8 cellular contexts compared by ENCODE assay signal in genomic region chr14:38210168-38210567, GRCh38. TPM values are rescaled to one million over a fixed set of nuclear protein-coding genes. Genes with fewer than 3 reads are reported as not detected.
A peak's percentile ranks its signal among the peaks of the same experiment; 100 is the strongest.
DNase-seq lines count a peak whose midpoint lies in the region; ATAC-seq and TF ChIP-seq lines count a peak whose summit lies in the region.

No MANE protein-coding gene starts in this region.

- intact Hi-C loops in spleen (cut with DNase I; ENCODE audit: low total_unique reads), result no loop called here
- intact Hi-C loops in colonic mucosa (cut with DNase I), result no loop called here

- H3K4me1 Mint-ChIP-seq in activated naive CD8-positive, alpha-beta T cell treated with anti-CD3 and anti-CD28 coated beads, Interleukin-2, amount 10 ng/mL, durations not matched to agents 7 days and 5 days, result peaks cover 16% of the 10 kb centered on the region
- H3K4me1 Mint-ChIP-seq in stimulated activated memory B cell treated with anti-CD40 and anti-IgM and Interleukin-4, amounts not matched to agents 10 μg/mL and 1 μg/mL and 100 μg/mL, for 72 hours, result no peaks in the 10 kb centered on the region

- TF ChIP-seq CTCF in spleen (IDR thresholded peaks at IDR 0.05 in 8 of 11, conservative IDR thresholded peaks at IDR 0.05 in 3 of 11) (no peak), colonic mucosa (IDR thresholded peaks at IDR 0.05) (no peak)

- no peak overlapping the region for H3K4me3 Mint-ChIP-seq in activated naive CD8-positive, alpha-beta T cell treated with anti-CD3 and anti-CD28 coated beads, Interleukin-2, amount 10 ng/mL, durations not matched to agents 7 days and 5 days
- H3K4me3 Mint-ChIP-seq in stimulated activated memory B cell treated with anti-CD40 and anti-IgM and Interleukin-4, amounts not matched to agents 10 μg/mL and 1 μg/mL and 100 μg/mL, for 72 hours, result no peak overlapping the region

- H3K27ac ChIP-seq in iPS-20b (ENCODE audit: low read length), result no peak overlapping the region
- H3K27ac ChIP-seq in spleen, result no peak overlapping the region
- no peak overlapping the region for H3K27ac ChIP-seq in substantia nigra (ENCODE audit: low read depth, low read length, poor library complexity, severe bottlenecking)
- no peak overlapping the region for H3K27ac ChIP-seq in colonic mucosa

- H3K9ac ChIP-seq in iPS-20b (ENCODE audit: low read depth, low read length) (no peak overlapping the region), colonic mucosa (ENCODE audit: low read depth in 2 of 2, low read length in 2 of 2) (no peak overlapping the region)

- H3K27ac Mint-ChIP-seq in activated naive CD8-positive, alpha-beta T cell treated with anti-CD3 and anti-CD28 coated beads, Interleukin-2, amount 10 ng/mL, durations not matched to agents 7 days and 5 days, result no peak overlapping the region
- no peak overlapping the region for H3K27ac Mint-ChIP-seq in stimulated activated memory B cell treated with anti-CD40 and anti-IgM and Interleukin-4, amounts not matched to agents 10 μg/mL and 1 μg/mL and 100 μg/mL, for 72 hours

- H3K4me1 ChIP-seq in iPS-20b (ENCODE audit: insufficient read depth, low read length), result peaks cover 8% of the 10 kb centered on the region; the same call in 1 of the 2 replicates
- H3K4me1 ChIP-seq in spleen, result peaks cover 0 to 44% (median 22%) of the 10 kb centered on the region in 6 donors
- H3K4me1 ChIP-seq in colonic mucosa, result no peaks in the 10 kb centered on the region

- H3K9me3 ChIP-seq in iPS-20b (ENCODE audit: insufficient read depth, low read depth, low read length), result 0 out of 2 replicates have a peak, but pooled peaks cover 7% of the 10 kb centered on the region
- H3K9me3 ChIP-seq in spleen, result peaks cover 0 to 8% (median 5%) of the 10 kb centered on the region in 8 donors
- no peaks in the 10 kb centered on the region for H3K9me3 ChIP-seq in colonic mucosa

- 13 to 16% (median 14%) methylated on average over 17 to 30 of the region's 30 CpGs for WGBS in spleen, 5 donors

- ATAC-seq in activated naive CD8-positive, alpha-beta T cell treated with anti-CD3 and anti-CD28 coated beads, Interleukin-2, amount 10 ng/mL, durations not matched to agents 7 days and 5 days (ENCODE audit: low read depth), result no peak
- no peak for ATAC-seq in stimulated activated memory B cell treated with anti-CD40 and anti-IgM and Interleukin-4, amounts not matched to agents 10 μg/mL and 1 μg/mL and 100 μg/mL, for 72 hours

- POLR2A ChIA-PET in activated naive CD8-positive, alpha-beta T cell treated with anti-CD3 and anti-CD28 coated beads, Interleukin-2, amount 10 ng/mL, durations not matched to agents 7 days and 5 days (lab: Charles Lee), result no interaction called here

- peak overlapping the region; percentile 4; the same call in 1 of the 2 replicates for H3K4me3 ChIP-seq in H7 (ENCODE audit: insufficient read depth, low read depth, low read length)
- peak overlapping the region; percentile 23; the same call in 1 of the 2 replicates for H3K4me3 ChIP-seq in iPS-20b (ENCODE audit: low read length)
- H3K4me3 ChIP-seq in spleen, result peak overlapping the region in 7 of 8 donors; percentile 16 to 62 (median 35)
- H3K4me3 ChIP-seq in colonic mucosa, result no peak overlapping the region

- peaks cover 77% of the 10 kb centered on the region for H3K27me3 ChIP-seq in H7 (ENCODE audit: control insufficient read depth, insufficient read depth, low read length)
- H3K27me3 ChIP-seq in iPS-20b (ENCODE audit: insufficient read depth, low read length), result peaks cover 98% of the 10 kb centered on the region
- peaks cover 0 to 68% (median 40%) of the 10 kb centered on the region in 7 donors for H3K27me3 ChIP-seq in spleen (replicated peaks in 1 of 7)
- no peaks in the 10 kb centered on the region for H3K27me3 ChIP-seq in colonic mucosa

- no peak for TF ChIP-seq POLR2A in spleen (IDR thresholded peaks at IDR 0.05)

- no peak for DNase-seq in H7
- DNase-seq in activated naive CD8-positive, alpha-beta T cell treated with anti-CD3 and anti-CD28 coated beads, Interleukin-2, amount 10 ng/mL, durations not matched to agents 7 days and 5 days, result peak; percentile 32
- DNase-seq in spleen, result no peak
- DNase-seq in substantia nigra (lab: John Stamatoyannopoulos, UW), result no peak
- DNase-seq in NCI-H446 (lab: John Stamatoyannopoulos, UW), result no peak
- no peak for DNase-seq in colonic mucosa

- H3K36me3 ChIP-seq in H7 (replicated peaks; ENCODE audit: control insufficient read depth, insufficient read depth, low read length), result no peaks in the 10 kb centered on the region
- H3K36me3 ChIP-seq in iPS-20b (ENCODE audit: insufficient read depth, low read depth, low read length), result no peaks in the 10 kb centered on the region
- H3K36me3 ChIP-seq in spleen, result no peaks in the 10 kb centered on the region
- H3K36me3 ChIP-seq in colonic mucosa, result no peaks in the 10 kb centered on the region

- H3K27me3 Mint-ChIP-seq in activated naive CD8-positive, alpha-beta T cell treated with anti-CD3 and anti-CD28 coated beads, Interleukin-2, amount 10 ng/mL, durations not matched to agents 7 days and 5 days, result peaks cover 84% of the 10 kb centered on the region
- peaks cover 40% of the 10 kb centered on the region for H3K27me3 Mint-ChIP-seq in stimulated activated memory B cell treated with anti-CD40 and anti-IgM and Interleukin-4, amounts not matched to agents 10 μg/mL and 1 μg/mL and 100 μg/mL, for 72 hours

- no peaks in the 10 kb centered on the region for H3K36me3 Mint-ChIP-seq in activated naive CD8-positive, alpha-beta T cell treated with anti-CD3 and anti-CD28 coated beads, Interleukin-2, amount 10 ng/mL, durations not matched to agents 7 days and 5 days
- no peaks in the 10 kb centered on the region for H3K36me3 Mint-ChIP-seq in stimulated activated memory B cell treated with anti-CD40 and anti-IgM and Interleukin-4, amounts not matched to agents 10 μg/mL and 1 μg/mL and 100 μg/mL, for 72 hours

- H3K9me3 Mint-ChIP-seq in activated naive CD8-positive, alpha-beta T cell treated with anti-CD3 and anti-CD28 coated beads, Interleukin-2, amount 10 ng/mL, durations not matched to agents 7 days and 5 days, result peaks cover 3% of the 10 kb centered on the region
- H3K9me3 Mint-ChIP-seq in stimulated activated memory B cell treated with anti-CD40 and anti-IgM and Interleukin-4, amounts not matched to agents 10 μg/mL and 1 μg/mL and 100 μg/mL, for 72 hours, result peaks cover 17% of the 10 kb centered on the region

RNA-seq across cellular contexts. Expression of gene SSTR1, which starts 2.5 kb away (rescaled TPM):
- total RNA-seq in H7 (2014; rRNA removed; shearing (Covaris generic)), result 2.0 and 10.8 TPM in 2 replicates
- total RNA-seq in activated naive CD8-positive, alpha-beta T cell treated with anti-CD3 and anti-CD28 coated beads, Interleukin-2, amount 10 ng/mL, durations not matched to agents 7 days and 5 days, result not detected
- total RNA-seq in spleen (1 to 10 TPM in 2 of 7 donors, under 1 TPM in 5; 0.17 to 1.3 (median 0.83) TPM), colonic mucosa (1 to 10 TPM; 8.5 to 8.8 TPM)
- polyA plus RNA-seq in spleen, result under 1 TPM; 0.09 to 0.54 (median 0.35) TPM

RNA-seq across cellular contexts. Expression of gene CLEC14A, which starts 45.7 kb away (rescaled TPM):
- 0.21 and 0.30 TPM in 2 replicates for total RNA-seq in H7 (2014; rRNA removed; shearing (Covaris generic))
- not detected for total RNA-seq in activated naive CD8-positive, alpha-beta T cell treated with anti-CD3 and anti-CD28 coated beads, Interleukin-2, amount 10 ng/mL, durations not matched to agents 7 days and 5 days
- 10 to 100 TPM; 16.5 to 33.6 (median 27.4) TPM for total RNA-seq in spleen
- polyA plus RNA-seq in spleen, result 10 to 100 TPM in 1 of 3 donors, 1 to 10 TPM in 2; 4.1 to 15.1 (median 10.0) TPM
- 1 to 10 TPM; 4.4 to 7.7 TPM for total RNA-seq in colonic mucosa
